ENCODE assay signal across 1 cellular context in genomic region chr13:24512208-24513068, GRCh38.
TF ChIP-seq lines count a peak whose summit lies in the region.

TSS of gene PARP4 (minus strand) at chr13:24512778. CDS start at chr13:24503776, 9,002 bp downstream.

TF ChIP-seq in HepG2, 621 proteins besides CTCF, POLR2A, EP300 and RAD21 (continued from another document and continues in another):
- peak; percentile 56 for TF ChIP-seq HMG20A (CRISPR knock-in tag; IDR thresholded peaks at IDR 0.05; ENCODE audit: borderline replicate concordance)
- TF ChIP-seq ETS1 (CRISPR knock-in tag; IDR thresholded peaks at IDR 0.05), result 0 out of 2 replicates have a peak, but pooled peaks have one; percentile 53
- no peak for TF ChIP-seq PTBP1 (IDR thresholded peaks at IDR 0.05; ENCODE audit: low read depth, low read length, poor library complexity, severe bottlenecking)
- no peak for TF ChIP-seq ATF4 (CRISPR knock-in tag; IDR thresholded peaks at IDR 0.05)
- peak; percentile 85 for TF ChIP-seq JARID2 (CRISPR knock-in tag; IDR thresholded peaks at IDR 0.05; ENCODE audit: insufficient replicate concordance)
- no peak for TF ChIP-seq ZNF414 (CRISPR knock-in tag; IDR thresholded peaks at IDR 0.05)
- no peak for TF ChIP-seq ZNF543 (CRISPR knock-in tag; IDR thresholded peaks at IDR 0.05)
- TF ChIP-seq HOXA9 (CRISPR knock-in tag; IDR thresholded peaks at IDR 0.05; ENCODE audit: borderline replicate concordance), result no peak
- peak; percentile 64 for TF ChIP-seq CEBPG (CRISPR knock-in tag; IDR thresholded peaks at IDR 0.05)
- TF ChIP-seq ZNF10 (CRISPR knock-in tag; IDR thresholded peaks at IDR 0.05; ENCODE audit: borderline replicate concordance, low read depth), result no peak
- no peak for TF ChIP-seq CCAR2 (optimal IDR thresholded peaks at IDR 0.05; ENCODE audit: low read depth, low read length)
- peak; percentile 73; the same call in 1 of the 2 replicates for TF ChIP-seq ATF1 (CRISPR knock-in tag; IDR thresholded peaks at IDR 0.05)
- peak; percentile 95 for TF ChIP-seq POLR2G (IDR thresholded peaks at IDR 0.05; ENCODE audit: low read depth, low read length)
- TF ChIP-seq AHR (CRISPR knock-in tag; IDR thresholded peaks at IDR 0.05), result 0 out of 2 replicates have a peak, but pooled peaks have one; percentile 15
- peak; percentile 42; the same call in 1 of the 2 replicates for TF ChIP-seq NCOA2 (CRISPR knock-in tag; IDR thresholded peaks at IDR 0.05)
- no peak for TF ChIP-seq ZNF432 (CRISPR knock-in tag; IDR thresholded peaks at IDR 0.05; ENCODE audit: borderline replicate concordance)
- peak; percentile 57; the same call in 1 of the 2 replicates for TF ChIP-seq MTF1 (CRISPR knock-in tag; IDR thresholded peaks at IDR 0.05)
- peak; percentile 92 for TF ChIP-seq ZNF784 (CRISPR knock-in tag; IDR thresholded peaks at IDR 0.05; ENCODE audit: borderline replicate concordance)
- no peak for TF ChIP-seq ZNF451 (CRISPR knock-in tag; IDR thresholded peaks at IDR 0.05)
- TF ChIP-seq ZNF512 (CRISPR knock-in tag; IDR thresholded peaks at IDR 0.05), result no peak
- TF ChIP-seq KDM3A (CRISPR knock-in tag; IDR thresholded peaks at IDR 0.05; ENCODE audit: low read depth), result 0 out of 2 replicates have a peak, but pooled peaks have one; percentile 65
- no peak for TF ChIP-seq ZNF660 (CRISPR knock-in tag; IDR thresholded peaks at IDR 0.05; ENCODE audit: borderline replicate concordance, low read depth)
- TF ChIP-seq ZNF33A (CRISPR knock-in tag; IDR thresholded peaks at IDR 0.05; ENCODE audit: borderline replicate concordance), result no peak
- TF ChIP-seq DRAP1 (CRISPR knock-in tag; IDR thresholded peaks at IDR 0.05), result peak; percentile 59
- peak; percentile 59; the same call in 1 of the 2 replicates for TF ChIP-seq ZBTB25 (CRISPR knock-in tag; IDR thresholded peaks at IDR 0.05)
- no peak for TF ChIP-seq BCLAF1 (IDR thresholded peaks at IDR 0.05)
- peak; percentile 80 for TF ChIP-seq GMEB1 (CRISPR knock-in tag; IDR thresholded peaks at IDR 0.05; ENCODE audit: borderline replicate concordance)
- TF ChIP-seq ZNF704 (CRISPR knock-in tag; IDR thresholded peaks at IDR 0.05; ENCODE audit: borderline replicate concordance), result peak; percentile 65; the same call in 1 of the 2 replicates
- TF ChIP-seq HBP1 (CRISPR knock-in tag; IDR thresholded peaks at IDR 0.05; ENCODE audit: low read depth), result 0 out of 2 replicates have a peak, but pooled peaks have one; percentile 35
- peak; percentile 76 for TF ChIP-seq IKZF5 (CRISPR knock-in tag; IDR thresholded peaks at IDR 0.05)
- no peak for TF ChIP-seq SRSF1 (optimal IDR thresholded peaks at IDR 0.05; ENCODE audit: low read depth, low read length)
- TF ChIP-seq ZNF768 (CRISPR knock-in tag; IDR thresholded peaks at IDR 0.05), result peak; percentile 84
- TF ChIP-seq GABPB1 (CRISPR knock-in tag; IDR thresholded peaks at IDR 0.05), result peak; percentile 95
- TF ChIP-seq CC2D1A (CRISPR knock-in tag; IDR thresholded peaks at IDR 0.05), result no peak
- no peak for TF ChIP-seq DDIT3 (CRISPR knock-in tag; IDR thresholded peaks at IDR 0.05)
- peak; percentile 58 for TF ChIP-seq PPARG (CRISPR knock-in tag; conservative IDR thresholded peaks at IDR 0.05)
- no peak for TF ChIP-seq ZNF780A (CRISPR knock-in tag; IDR thresholded peaks at IDR 0.05)
- TF ChIP-seq ZBTB21 (CRISPR knock-in tag; IDR thresholded peaks at IDR 0.05), result no peak; the same call in 1 of the 2 replicates
- 0 out of 2 replicates have a peak, but pooled peaks have one; percentile 29 for TF ChIP-seq RFXANK (CRISPR knock-in tag; IDR thresholded peaks at IDR 0.05)
- TF ChIP-seq TFE3 (CRISPR knock-in tag; IDR thresholded peaks at IDR 0.05), result peak; percentile 79
- peak; percentile 14 for TF ChIP-seq HNRNPK (IDR thresholded peaks at IDR 0.05; ENCODE audit: low read depth, low read length, poor library complexity, severe bottlenecking)
- TF ChIP-seq ZNF619 (CRISPR knock-in tag; IDR thresholded peaks at IDR 0.05), result peak; percentile 82; the same call in 1 of the 2 replicates
- TF ChIP-seq CHD2 (IDR thresholded peaks at IDR 0.05; ENCODE audit: low read depth, low read length), result peak; percentile 81
- TF ChIP-seq XBP1 (CRISPR knock-in tag; IDR thresholded peaks at IDR 0.05), result peak; percentile 59; the same call in 1 of the 2 replicates
- 0 out of 2 replicates have a peak, but pooled peaks have one; percentile 30 for TF ChIP-seq BRCA1 (CRISPR knock-in tag; IDR thresholded peaks at IDR 0.05)
- TF ChIP-seq CAMTA2 (CRISPR knock-in tag; IDR thresholded peaks at IDR 0.05; ENCODE audit: borderline replicate concordance), result no peak
